Comparison of ENCODE assay signal across 36 cellular contexts in genomic region chr4:38659346-38659745, GRCh38. TPM values are rescaled to one million over a fixed set of nuclear protein-coding genes. Genes with fewer than 3 reads are reported as not detected.
A peak's percentile ranks its signal among the peaks of the same experiment; 100 is the strongest.
DNase-seq lines count a peak whose midpoint lies in the region; ATAC-seq and TF ChIP-seq lines count a peak whose summit lies in the region.
"Had no signal": no experiment of that assay in that cellular context is flagged by ENCODE, and none has a peak within 500 bp of the region (broad histone marks: within the 10 kb centered on the region; RNA-seq: fewer than 3 reads in every experiment).

No MANE protein-coding gene starts in this region.

- peak overlapping the region; percentile 46 to 72 for H3K4me3 Mint-ChIP-seq in activated T-cell treated with anti-CD3 and anti-CD28 coated beads, Interleukin-2, amount 50 U/mL, for 72 hours
- peak overlapping the region in 5 of 7 donors; percentile 9 to 58 (median 24) for H3K4me3 Mint-ChIP-seq in CD8-positive, alpha-beta memory T cell
- peak overlapping the region; percentile 19 for H3K4me3 Mint-ChIP-seq in activated naive CD8-positive, alpha-beta T cell treated with anti-CD3 and anti-CD28 coated beads, Interleukin-2, amount 50 U/mL, for 24 hours
- peak overlapping the region; percentile 5 to 73 (median 54) for H3K4me3 Mint-ChIP-seq in nephron
- H3K4me3 Mint-ChIP-seq in activated T-helper 1 cell treated with anti-CD3 and anti-CD28 coated beads, Interleukin-12 subunit alpha, Interleukin-12 subunit beta, Interleukin-2, Interleukin-4 antibody, amounts not matched to agents 30 ng/mL and 10 ng/mL and 1 ng/mL, durations not matched to agents 14 hours and 24 hours and 36 hours = no peak overlapping the region
- H3K4me3 Mint-ChIP-seq: central memory CD8-positive, alpha-beta T cell; dendritic cell treated with granulocyte-macrophage colony-stimulating factor and Interleukin-4, amounts not matched to agents 40 ng/mL and 50 ng/mL, for 4 days; endodermal cell; GM23338; WTC11 had no signal

- CTCF ChIA-PET in CD8-positive, alpha-beta memory T cell (lab: Charles Lee) = interaction anchor here (1.1 to 1.5 kb wide), 3 partner anchors 15 to 480 kb away, joined by 3 to 9 read pairs (median 4); no protein-coding TSS in a partner anchor

- POLR2A ChIA-PET in CD8-positive, alpha-beta memory T cell (lab: Charles Lee) = interaction anchor here (0.6 kb wide), 3 partner anchors 8 to 291 kb away, joined by 3 to 6 read pairs (median 4); no protein-coding TSS in a partner anchor

- H3K27me3 ChIP-seq in CD8-positive, alpha-beta memory T cell (ENCODE audit: insufficient read depth, low read length, poor library complexity, severe bottlenecking) = no peaks in the 10 kb centered on the region
- H3K27me3 ChIP-seq: adrenal gland, body of pancreas, foreskin keratinocyte, heart left ventricle, tibial nerve had no signal

- H3K36me3 Mint-ChIP-seq in activated T-cell treated with anti-CD3 and anti-CD28 coated beads, Interleukin-2, amount 50 U/mL, for 72 hours (ENCODE audit: insufficient read depth in 2 of 2) = peaks cover 0 to 3% of the 10 kb centered on the region in 2 donors
- peaks cover 0 to 3% (median 2%) of the 10 kb centered on the region in 3 donors for H3K36me3 Mint-ChIP-seq in CD8-positive, alpha-beta memory T cell
- H3K36me3 Mint-ChIP-seq in activated naive CD8-positive, alpha-beta T cell treated with anti-CD3 and anti-CD28 coated beads, Interleukin-2, amount 50 U/mL, for 24 hours (ENCODE audit: low read depth) = no peaks in the 10 kb centered on the region
- H3K36me3 Mint-ChIP-seq in nephron (ENCODE audit: low read depth) = no peaks in the 10 kb centered on the region
- H3K36me3 Mint-ChIP-seq in activated T-helper 1 cell treated with anti-CD3 and anti-CD28 coated beads, Interleukin-12 subunit alpha, Interleukin-12 subunit beta, Interleukin-2, Interleukin-4 antibody, amounts not matched to agents 30 ng/mL and 10 ng/mL and 1 ng/mL, durations not matched to agents 14 hours and 24 hours and 36 hours (ENCODE audit: low read depth) = peaks cover 9% of the 10 kb centered on the region
- H3K36me3 Mint-ChIP-seq: WTC11 had no signal

- ATAC-seq in activated T-cell treated with anti-CD3 and anti-CD28 coated beads, Interleukin-2, amount 50 U/mL, for 72 hours (replicated peaks in 1 of 2) = no peak
- no peak for ATAC-seq in activated naive CD8-positive, alpha-beta T cell treated with anti-CD3 and anti-CD28 coated beads, Interleukin-2, amount 50 U/mL, for 24 hours
- no peak for ATAC-seq in HG02885 (IDR thresholded peaks at IDR 0.05; ENCODE audit: poor library complexity, unreplicated experiment)
- ATAC-seq: body of pancreas, esophagus mucosa, foreskin keratinocyte, GM23338, heart left ventricle, Panc1, psoas muscle, sciatic nerve, WTC11 had no signal

- peaks cover 0 to 2% of the 10 kb centered on the region in 2 donors for H3K9me3 Mint-ChIP-seq in activated T-cell treated with anti-CD3 and anti-CD28 coated beads, Interleukin-2, amount 50 U/mL, for 72 hours
- H3K9me3 Mint-ChIP-seq in CD8-positive, alpha-beta memory T cell = peaks cover 0 to 3% (median 0%) of the 10 kb centered on the region in 5 donors
- H3K9me3 Mint-ChIP-seq in activated naive CD8-positive, alpha-beta T cell treated with anti-CD3 and anti-CD28 coated beads, Interleukin-2, amount 50 U/mL, for 24 hours = peaks cover 5% of the 10 kb centered on the region
- peaks cover 2% of the 10 kb centered on the region for H3K9me3 Mint-ChIP-seq in nephron
- H3K9me3 Mint-ChIP-seq in activated T-helper 1 cell treated with anti-CD3 and anti-CD28 coated beads, Interleukin-12 subunit alpha, Interleukin-12 subunit beta, Interleukin-2, Interleukin-4 antibody, amounts not matched to agents 30 ng/mL and 10 ng/mL and 1 ng/mL, durations not matched to agents 14 hours and 24 hours and 36 hours = peaks cover 6% of the 10 kb centered on the region
- H3K9me3 Mint-ChIP-seq: central memory CD8-positive, alpha-beta T cell; endodermal cell; GM23338 had no signal

- H3K4me1 Mint-ChIP-seq in activated T-cell treated with anti-CD3 and anti-CD28 coated beads, Interleukin-2, amount 50 U/mL, for 72 hours (ENCODE audit: low read depth) = peaks cover 54% of the 10 kb centered on the region
- peaks cover 58 to 73% (median 68%) of the 10 kb centered on the region in 3 donors for H3K4me1 Mint-ChIP-seq in CD8-positive, alpha-beta memory T cell
- peaks cover 70% of the 10 kb centered on the region for H3K4me1 Mint-ChIP-seq in activated naive CD8-positive, alpha-beta T cell treated with anti-CD3 and anti-CD28 coated beads, Interleukin-2, amount 50 U/mL, for 24 hours
- H3K4me1 Mint-ChIP-seq in nephron = peaks cover 16% of the 10 kb centered on the region
- H3K4me1 Mint-ChIP-seq in activated T-helper 1 cell treated with anti-CD3 and anti-CD28 coated beads, Interleukin-12 subunit alpha, Interleukin-12 subunit beta, Interleukin-2, Interleukin-4 antibody, amounts not matched to agents 30 ng/mL and 10 ng/mL and 1 ng/mL, durations not matched to agents 14 hours and 24 hours and 36 hours (ENCODE audit: low read depth) = peaks cover 41% of the 10 kb centered on the region

- peak overlapping the region; percentile 71 for H3K27ac Mint-ChIP-seq in activated T-cell treated with anti-CD3 and anti-CD28 coated beads, Interleukin-2, amount 50 U/mL, for 72 hours
- peak overlapping the region; percentile 22 to 84 (median 69) for H3K27ac Mint-ChIP-seq in CD8-positive, alpha-beta memory T cell
- H3K27ac Mint-ChIP-seq in activated naive CD8-positive, alpha-beta T cell treated with anti-CD3 and anti-CD28 coated beads, Interleukin-2, amount 50 U/mL, for 24 hours = peak overlapping the region; percentile 25
- peak overlapping the region in 1 of 3 experiments; percentile 37 for H3K27ac Mint-ChIP-seq in nephron
- H3K27ac Mint-ChIP-seq in activated T-helper 1 cell treated with anti-CD3 and anti-CD28 coated beads, Interleukin-12 subunit alpha, Interleukin-12 subunit beta, Interleukin-2, Interleukin-4 antibody, amounts not matched to agents 30 ng/mL and 10 ng/mL and 1 ng/mL, durations not matched to agents 14 hours and 24 hours and 36 hours = no peak overlapping the region
- H3K27ac Mint-ChIP-seq: dendritic cell treated with granulocyte-macrophage colony-stimulating factor and Interleukin-4, amounts not matched to agents 40 ng/mL and 50 ng/mL, for 4 days; endodermal cell; GM23338; WTC11 had no signal

- TF ChIP-seq CTCF in nephron (IDR thresholded peaks at IDR 0.05; ENCODE audit: unreplicated experiment in 3 of 3) = no peak

- no peak for DNase-seq in activated T-cell treated with anti-CD3 and anti-CD28 coated beads, Interleukin-2, amount 50 U/mL, for 72 hours
- DNase-seq in activated T-cell treated with anti-CD3 and anti-CD28 coated beads for 4 hours = no peak
- DNase-seq in CD8-positive, alpha-beta memory T cell = no peak
- DNase-seq in activated naive CD8-positive, alpha-beta T cell treated with anti-CD3 and anti-CD28 coated beads, Interleukin-2, amount 50 U/mL, for 24 hours = no peak
- no peak for DNase-seq in T-helper 1 cell
- no peak for DNase-seq in activated T-helper 1 cell treated with anti-CD3 and anti-CD28 coated beads, Interleukin-12 subunit alpha, Interleukin-12 subunit beta, Interleukin-2, Interleukin-4 antibody, amounts not matched to agents 30 ng/mL and 10 ng/mL and 1 ng/mL, durations not matched to agents 14 hours and 24 hours and 36 hours (ENCODE audit: low spot score)
- DNase-seq: ACHN; activated effector memory CD4-positive, alpha-beta T cell treated with anti-CD3 and anti-CD28 coated beads, Interleukin-2, amount 50 U/mL, for 16 hours; adrenal gland; body of pancreas; Calu3; foreskin keratinocyte; heart left ventricle; IMR-90; kidney; NCI-H1092; NCI-H1694 treated with DMSO at 0.1 percent for 48 hours; NCI-H446; NCI-H748 treated with DMSO at 0.1 percent for 48 hours; occipital lobe; psoas muscle; Right ventricle myocardium superior; stimulated activated CD8-positive, alpha-beta memory T cell treated with anti-CD3 and anti-CD28 coated beads, Interleukin-4, amount 100 ng/mL, for 48 hours; T-helper 9 cell had no signal

- intact Hi-C loops in activated T-helper 1 cell treated with anti-CD3 and anti-CD28 coated beads, Interleukin-12 subunit alpha, Interleukin-12 subunit beta, Interleukin-2, Interleukin-4 antibody, amounts not matched to agents 30 ng/mL and 10 ng/mL and 1 ng/mL, durations not matched to agents 14 hours and 24 hours and 36 hours (cut with micrococcal nuclease) = no loop called here

- no peak overlapping the region for H3K27ac ChIP-seq in CD8-positive, alpha-beta memory T cell (ENCODE audit: low read depth, low read length)
- H3K27ac ChIP-seq: adrenal gland, BLaER1, body of pancreas, foreskin keratinocyte, heart left ventricle, psoas muscle, tibial nerve had no signal

- H3K27me3 Mint-ChIP-seq in activated T-cell treated with anti-CD3 and anti-CD28 coated beads, Interleukin-2, amount 50 U/mL, for 72 hours (ENCODE audit: low read depth) = no peaks in the 10 kb centered on the region
- H3K27me3 Mint-ChIP-seq in CD8-positive, alpha-beta memory T cell = peaks cover 0 to 1% of the 10 kb centered on the region in 2 donors
- no peaks in the 10 kb centered on the region for H3K27me3 Mint-ChIP-seq in activated naive CD8-positive, alpha-beta T cell treated with anti-CD3 and anti-CD28 coated beads, Interleukin-2, amount 50 U/mL, for 24 hours
- peaks cover 16% of the 10 kb centered on the region for H3K27me3 Mint-ChIP-seq in nephron (ENCODE audit: low read depth)
- peaks cover 21% of the 10 kb centered on the region for H3K27me3 Mint-ChIP-seq in activated T-helper 1 cell treated with anti-CD3 and anti-CD28 coated beads, Interleukin-12 subunit alpha, Interleukin-12 subunit beta, Interleukin-2, Interleukin-4 antibody, amounts not matched to agents 30 ng/mL and 10 ng/mL and 1 ng/mL, durations not matched to agents 14 hours and 24 hours and 36 hours (ENCODE audit: insufficient read depth)
- H3K27me3 Mint-ChIP-seq: central memory CD8-positive, alpha-beta T cell had no signal

- H3K4me1 ChIP-seq in CD8-positive, alpha-beta memory T cell (ENCODE audit: insufficient read depth, low read length) = peaks cover 56% of the 10 kb centered on the region
- H3K4me1 ChIP-seq: foreskin keratinocyte had no signal

- H3K4me3 ChIP-seq in CD8-positive, alpha-beta memory T cell (ENCODE audit: low read length) = no peak overlapping the region
- H3K4me3 ChIP-seq: adrenal gland, BLaER1, body of pancreas, GM23338, heart left ventricle, psoas muscle, tibial nerve had no signal

- H3K36me3 ChIP-seq in CD8-positive, alpha-beta memory T cell (ENCODE audit: insufficient read depth, low read length) = no peaks in the 10 kb centered on the region
- H3K36me3 ChIP-seq: adrenal gland, BLaER1, heart left ventricle, tibial nerve had no signal

- no peaks in the 10 kb centered on the region for H3K9me3 ChIP-seq in CD8-positive, alpha-beta memory T cell (ENCODE audit: low read length)
- H3K9me3 ChIP-seq: adrenal gland, BLaER1, body of pancreas, heart left ventricle, psoas muscle, tibial nerve had no signal

RNA-seq across cellular contexts. Expression of gene KLF3, which starts 4.7 kb away (rescaled TPM):
- 1 to 10 TPM; 7.4 to 9.6 TPM for total RNA-seq in activated T-cell treated with anti-CD3 and anti-CD28 coated beads, Interleukin-2, amount 50 U/mL, for 72 hours
- 10 to 100 TPM; 15.2 to 17.1 TPM for total RNA-seq in CD8-positive, alpha-beta memory T cell
- polyA plus RNA-seq in CD8-positive, alpha-beta memory T cell = 72.9 TPM
- 1.8 and 1.9 TPM in 2 replicates for total RNA-seq in activated T-helper 1 cell treated with anti-CD3 and anti-CD28 coated beads, Interleukin-12 subunit alpha, Interleukin-12 subunit beta, Interleukin-2, Interleukin-4 antibody, amounts not matched to agents 30 ng/mL and 10 ng/mL and 1 ng/mL, durations not matched to agents 14 hours and 24 hours and 36 hours
